9 cellular contexts compared by ENCODE assay signal in genomic region chr20:25039697-25040437, GRCh38. TPM values are rescaled to one million over a fixed set of nuclear protein-coding genes. Genes with fewer than 3 reads are reported as not detected.
DNase-seq lines count a peak whose midpoint lies in the region; ATAC-seq, FAIRE-seq and TF ChIP-seq lines count a peak whose summit lies in the region.
"Had no signal": no experiment of that assay in that cellular context is flagged by ENCODE, and none has a peak within 500 bp of the region (broad histone marks: within the 10 kb centered on the region; RNA-seq: fewer than 3 reads in every experiment).

No MANE protein-coding gene starts in this region.

- peaks cover 53 to 78% of the 10 kb centered on the region in 2 donors for H3K4me1 Mint-ChIP-seq in stimulated activated naive B cell treated with anti-CD40 and anti-IgM and Interleukin-4, amounts not matched to agents 10 μg/mL and 1 μg/mL and 100 μg/mL, for 72 hours

- H3K27me3 Mint-ChIP-seq in stimulated activated naive B cell treated with anti-CD40 and anti-IgM and Interleukin-4, amounts not matched to agents 10 μg/mL and 1 μg/mL and 100 μg/mL, for 72 hours: no peaks in the 10 kb centered on the region

- no peak for ATAC-seq in stimulated activated naive B cell treated with anti-CD40 and anti-IgM and Interleukin-4, amounts not matched to agents 10 μg/mL and 1 μg/mL and 100 μg/mL, for 72 hours (replicated peaks)
- ATAC-seq in GM21360 (IDR thresholded peaks at IDR 0.05; ENCODE audit: unreplicated experiment): no peak
- no peak for ATAC-seq in GM18498 (IDR thresholded peaks at IDR 0.05; ENCODE audit: unreplicated experiment)
- no peak for ATAC-seq in GM18511 (IDR thresholded peaks at IDR 0.05; ENCODE audit: unreplicated experiment)
- ATAC-seq: Panc1 had no signal

- H3K36me3 ChIP-seq in kidney (ENCODE audit: control insufficient read depth in 1 of 2, insufficient read depth in 2 of 2, low read length in 2 of 2): no peaks in the 10 kb centered on the region

- H3K27ac Mint-ChIP-seq in stimulated activated naive B cell treated with anti-CD40 and anti-IgM and Interleukin-4, amounts not matched to agents 10 μg/mL and 1 μg/mL and 100 μg/mL, for 72 hours: peak overlapping the region; percentile 62

- intact Hi-C loops in kidney (cut with DNase I): no loop called here

- no peak overlapping the region for H3K4me3 Mint-ChIP-seq in stimulated activated naive B cell treated with anti-CD40 and anti-IgM and Interleukin-4, amounts not matched to agents 10 μg/mL and 1 μg/mL and 100 μg/mL, for 72 hours

- no peak for FAIRE-seq in kidney (lab: Jason Lieb, UNC)

- peaks cover 68 to 73% of the 10 kb centered on the region in 2 donors for H3K4me1 ChIP-seq in kidney (ENCODE audit: control insufficient read depth in 1 of 2, insufficient read depth in 1 of 2, low read depth in 1 of 2, low read length in 2 of 2)

- no peaks in the 10 kb centered on the region for H3K9me3 ChIP-seq in kidney (ENCODE audit: control insufficient read depth in 1 of 2, low read length in 2 of 2)

- peak; percentile 47 for DNase-seq in HT-29 (ENCODE audit: low spot score)
- peak; percentile 37 to 96 for DNase-seq in T47D (ENCODE audit: low read depth in 1 of 2, low spot score in 1 of 2)
- DNase-seq in kidney: peak; percentile 85
- DNase-seq in stimulated activated naive B cell treated with anti-CD40 and anti-IgM and Interleukin-4, amounts not matched to agents 10 μg/mL and 1 μg/mL and 100 μg/mL, for 72 hours: no peak
- DNase-seq in NCI-H146 (lab: John Stamatoyannopoulos, UW): no peak

- in situ Hi-C loops in T47D (cut with HindIII; ENCODE audit: low pct_unique_long_range_greater_than_20kb, low sequenced_read_pairs): no loop called here

- no peak for TF ChIP-seq CTCF in kidney (IDR thresholded peaks at IDR 0.05; ENCODE audit: borderline replicate concordance, extremely low read depth, insufficient read depth)

- no peak overlapping the region for H3K4me3 ChIP-seq in kidney (ENCODE audit: low read length in 2 of 2)

- peak overlapping the region in 1 of 2 donors; percentile 29 for H3K9ac ChIP-seq in kidney (ENCODE audit: low read length in 2 of 2)

- H3K9me3 Mint-ChIP-seq in stimulated activated naive B cell treated with anti-CD40 and anti-IgM and Interleukin-4, amounts not matched to agents 10 μg/mL and 1 μg/mL and 100 μg/mL, for 72 hours: no peaks in the 10 kb centered on the region

- peaks cover 4 to 5% of the 10 kb centered on the region in 2 donors for H3K36me3 Mint-ChIP-seq in stimulated activated naive B cell treated with anti-CD40 and anti-IgM and Interleukin-4, amounts not matched to agents 10 μg/mL and 1 μg/mL and 100 μg/mL, for 72 hours

- peak overlapping the region; percentile 71 to 74 for H3K27ac ChIP-seq in kidney (ENCODE audit: low read depth in 2 of 2, low read length in 2 of 2)

RNA-seq across cellular contexts. Expression of gene ACSS1, which starts 18.1 kb away (rescaled TPM):
- total RNA-seq in HT-29 (2014; rRNA removed; shearing (Covaris generic)): 39.9 and 47.0 TPM in 2 replicates
- total RNA-seq in kidney: 30.6 TPM
- 72.3 TPM for polyA plus RNA-seq in kidney (ENCODE audit: insufficient read depth, low read depth, low replicate concordance)

RNA-seq across cellular contexts. Expression of gene VSX1, which starts 42.1 kb away (rescaled TPM):
- total RNA-seq in HT-29 (2014; rRNA removed; shearing (Covaris generic)): not detected in 2 replicates
- 0.41 TPM for total RNA-seq in kidney
- not detected for polyA plus RNA-seq in kidney (ENCODE audit: insufficient read depth, low read depth, low replicate concordance)

RNA-seq across cellular contexts. Expression of gene APMAP, which starts 47.3 kb away (rescaled TPM):
- total RNA-seq in HT-29 (2014; rRNA removed; shearing (Covaris generic)): 92.6 and 93.8 TPM in 2 replicates
- total RNA-seq in kidney: 90.9 TPM
- polyA plus RNA-seq in kidney (ENCODE audit: insufficient read depth, low read depth, low replicate concordance): 79.7 TPM

Comparison
In these comparisons a context has a peak if more than half of its experiments do, and no peak if none do; other contexts are left out.
1. DNase-seq: peak in HT-29 (single experiment), T47D (2 of 2) and kidney (single experiment); none in stimulated activated naive B cell treated with anti-CD40 and anti-IgM and Interleukin-4, amounts not matched to agents 10 μg/mL and 1 μg/mL and 100 μg/mL, for 72 hours (single experiment) and NCI-H146 (single experiment).